8 cellular contexts compared by ENCODE assay signal in genomic region chr15:70062321-70062956, GRCh38. TPM values are rescaled to one million over a fixed set of nuclear protein-coding genes. Genes with fewer than 3 reads are reported as not detected.
DNase-seq lines count a peak whose midpoint lies in the region; ATAC-seq and TF ChIP-seq lines count a peak whose summit lies in the region.

No MANE protein-coding gene starts in this region.

- no peak overlapping the region for H3K27ac ChIP-seq in mammary epithelial cell (ENCODE audit: insufficient read depth, low read depth, low read length)
- H3K27ac ChIP-seq in CD8-positive, alpha-beta T cell (ENCODE audit: low read depth, low read length) = no peak overlapping the region

- no peak overlapping the region for H3K27ac Mint-ChIP-seq in osteocyte (ENCODE audit: unreplicated experiment)
- H3K27ac Mint-ChIP-seq in CD8-positive, alpha-beta T cell = no peak overlapping the region

- no peaks in the 10 kb centered on the region for H4K20me1 ChIP-seq in mammary epithelial cell (ENCODE audit: insufficient read depth, low read length)

- no TSS peak for BruUV-seq in mammary epithelial cell (replicated peaks; lab: Mats Ljungman, UMichigan)

- dilution Hi-C loops in mammary epithelial cell (cut with HindIII; ENCODE audit: low sequenced_read_pairs) = no loop called here

- WGBS in mammary epithelial cell (ENCODE audit: low coverage, missing lambda C conversion rate) = 34% methylated on average over 24 of the region's 29 CpGs

- no peak overlapping the region for H3K9ac ChIP-seq in mammary epithelial cell (ENCODE audit: insufficient read depth, low read length)

- peaks cover 21% of the 10 kb centered on the region for H3K4me1 Mint-ChIP-seq in osteocyte (ENCODE audit: unreplicated experiment)
- no peaks in the 10 kb centered on the region for H3K4me1 Mint-ChIP-seq in CD8-positive, alpha-beta T cell (ENCODE audit: low read depth)

- H3K4me2 ChIP-seq in mammary epithelial cell (ENCODE audit: insufficient read depth, low read depth, low read length) = no peak overlapping the region

- no peaks in the 10 kb centered on the region for H3K27me3 ChIP-seq in mammary epithelial cell (ENCODE audit: insufficient read depth, low read length)
- no peaks in the 10 kb centered on the region for H3K27me3 ChIP-seq in CD8-positive, alpha-beta T cell (ENCODE audit: insufficient read depth, low read length)

- in situ Hi-C loops in mammary epithelial cell (cut with MboI; ENCODE audit: low sequenced_read_pairs in 2 of 2) = no loop called here

- no peak for TF ChIP-seq CTCF in fibroblast of mammary gland (conservative IDR thresholded peaks at IDR 0.05; ENCODE audit: control insufficient read depth, insufficient read depth, low read depth, low read length)
- TF ChIP-seq CTCF in osteocyte (IDR thresholded peaks at IDR 0.05) = no peak
- no peak for TF ChIP-seq CTCF in mammary epithelial cell (conservative IDR thresholded peaks at IDR 0.05 in 1 of 2, IDR thresholded peaks at IDR 0.05 in 1 of 2; ENCODE audit: extremely low read depth in 1 of 2, insufficient read depth in 1 of 2, low read depth in 1 of 2, low read length in 2 of 2)
- TF ChIP-seq CTCF in CD8-positive, alpha-beta T cell (IDR thresholded peaks at IDR 0.05) = no peak

- no peaks in the 10 kb centered on the region for H3K4me1 ChIP-seq in mammary epithelial cell (ENCODE audit: insufficient read depth, low read length)
- no peaks in the 10 kb centered on the region for H3K4me1 ChIP-seq in CD8-positive, alpha-beta T cell (ENCODE audit: insufficient read depth, low read length)

- no peak overlapping the region for H2AFZ ChIP-seq in mammary epithelial cell (ENCODE audit: low read depth, low read length)

- peak overlapping the region; percentile 6 for H3K4me3 Mint-ChIP-seq in osteocyte (ENCODE audit: unreplicated experiment)
- H3K4me3 Mint-ChIP-seq in CD8-positive, alpha-beta T cell = no peak overlapping the region

- POLR2A ChIA-PET in CD8-positive, alpha-beta T cell (lab: Charles Lee) = no interaction called here

- peaks cover 36% of the 10 kb centered on the region for H3K36me3 Mint-ChIP-seq in osteocyte (ENCODE audit: unreplicated experiment)
- H3K36me3 Mint-ChIP-seq in CD8-positive, alpha-beta T cell = peaks cover 90% of the 10 kb centered on the region

- ATAC-seq in GM18870 (IDR thresholded peaks at IDR 0.05; ENCODE audit: unreplicated experiment) (no peak), GM18517 (IDR thresholded peaks at IDR 0.05; ENCODE audit: unreplicated experiment) (no peak)
- ATAC-seq in CD8-positive, alpha-beta T cell = no peak

- DNase-seq in Daoy (ENCODE audit: low read depth) (peak; percentile 84), NCI-H748 (lab: John Stamatoyannopoulos, UW; ENCODE audit: unreplicated experiment) (peak; percentile 96), fibroblast of mammary gland (ENCODE audit: low read depth) (peak; percentile 95), osteocyte (ENCODE audit: extremely low spot score, unreplicated experiment) (no peak), mammary epithelial cell (no peak)
- DNase-seq in CD8-positive, alpha-beta T cell = no peak

- intact Hi-C loops in mammary epithelial cell (cut with micrococcal nuclease) = no loop called here
- intact Hi-C loops in CD8-positive, alpha-beta T cell (cut with DNase I, micrococcal nuclease) = no loop called here

- no peaks in the 10 kb centered on the region for H3K27me3 Mint-ChIP-seq in osteocyte (ENCODE audit: unreplicated experiment)
- no peaks in the 10 kb centered on the region for H3K27me3 Mint-ChIP-seq in CD8-positive, alpha-beta T cell (ENCODE audit: low read depth)

- no peaks in the 10 kb centered on the region for H3K79me2 ChIP-seq in mammary epithelial cell (ENCODE audit: insufficient read depth, low read length)

- no peaks in the 10 kb centered on the region for H3K9me3 Mint-ChIP-seq in osteocyte (ENCODE audit: unreplicated experiment)
- no peaks in the 10 kb centered on the region for H3K9me3 Mint-ChIP-seq in CD8-positive, alpha-beta T cell

- CTCF ChIA-PET in mammary epithelial cell (lab: Charles Lee; ENCODE audit: low non-redundant PET) = no interaction called here
- CTCF ChIA-PET in CD8-positive, alpha-beta T cell (lab: Charles Lee) = no interaction called here

- H3K4me3 ChIP-seq in fibroblast of mammary gland (ENCODE audit: control insufficient read depth, low read depth, low read length) (no peak overlapping the region), mammary epithelial cell (replicated peaks in 1 of 3; ENCODE audit: insufficient read depth in 1 of 3, low read depth in 2 of 3, low read length in 3 of 3) (no peak overlapping the region)
- H3K4me3 ChIP-seq in CD8-positive, alpha-beta T cell (ENCODE audit: low read depth, low read length) = no peak overlapping the region

- no peaks in the 10 kb centered on the region for H3K9me3 ChIP-seq in mammary epithelial cell (replicated peaks; ENCODE audit: insufficient read depth, low read length)
- H3K9me3 ChIP-seq in CD8-positive, alpha-beta T cell (ENCODE audit: low read length) = no peaks in the 10 kb centered on the region

- H3K36me3 ChIP-seq in mammary epithelial cell (ENCODE audit: insufficient read depth, low read length) = peaks cover 5% of the 10 kb centered on the region
- H3K36me3 ChIP-seq in CD8-positive, alpha-beta T cell (ENCODE audit: insufficient read depth, low read length) = peaks cover 71% of the 10 kb centered on the region

RNA-seq across cellular contexts. Expression of gene TLE3, which starts 35.3 kb away (rescaled TPM):
- total RNA-seq in Daoy (2014; rRNA removed; shearing (Covaris generic)) = 43.9 and 46.0 TPM in 2 replicates
- total RNA-seq in osteocyte = 27.8 and 28.8 TPM in 2 replicates
- 10 to 100 TPM; 27.6 to 32.0 TPM for total RNA-seq in mammary epithelial cell
- 21.2 TPM for polyA plus RNA-seq in mammary epithelial cell
- polyA minus RNA-seq in mammary epithelial cell = 53.7 TPM
- total RNA-seq in CD8-positive, alpha-beta T cell = 100 to 1,000 TPM; 198 to 201 TPM

Comparison
In these comparisons a context has a peak if more than half of its experiments do, and no peak if none do; other contexts are left out.
1. DNase-seq: peak in Daoy (single experiment), NCI-H748 (single experiment) and fibroblast of mammary gland (single experiment); none in osteocyte (single experiment), mammary epithelial cell (single experiment) and CD8-positive, alpha-beta T cell (0 of 7).